In genomic region chr2:38947241-38948239, GRCh38 we compare ENCODE assay signal across 8 cellular contexts. TPM values are rescaled to one million over a fixed set of nuclear protein-coding genes. Genes with fewer than 3 reads are reported as not detected.
A peak's percentile ranks its signal among the peaks of the same experiment; 100 is the strongest.
DNase-seq lines count a peak whose midpoint lies in the region; ATAC-seq and TF ChIP-seq lines count a peak whose summit lies in the region.

No MANE protein-coding gene starts in this region.

- H3K27ac ChIP-seq in PC-9 = peak overlapping the region; percentile 63
- no peak overlapping the region for H3K27ac ChIP-seq in neural cell (ENCODE audit: low read length)
- peak overlapping the region in 1 of 3 donors; percentile 21 for H3K27ac ChIP-seq in thyroid gland

- POLR2A ChIA-PET in PC-9 (lab: Charles Lee; ENCODE audit: unreplicated experiment) = interaction anchor here (0.5 to 0.9 kb wide), 9 partner anchors 56 to 489 kb away, joined by 3 to 9 read pairs (median 4); partner anchors contain the start of gene SRSF7

- TF ChIP-seq RAD21 in neural cell (conservative IDR thresholded peaks at IDR 0.05) = peak; percentile 52

- H3K27me3 ChIP-seq in PC-9 (ENCODE audit: insufficient read depth, low read depth) = no peaks in the 10 kb centered on the region
- H3K27me3 ChIP-seq in neural cell (ENCODE audit: insufficient read depth, low read depth, low read length) = no peaks in the 10 kb centered on the region
- H3K27me3 ChIP-seq in thyroid gland = no peaks in the 10 kb centered on the region

- H3K36me3 ChIP-seq in PC-9 (ENCODE audit: low read depth) = no peaks in the 10 kb centered on the region
- H3K36me3 ChIP-seq in neural cell (ENCODE audit: insufficient read depth, low read length) = no peaks in the 10 kb centered on the region
- no peaks in the 10 kb centered on the region for H3K36me3 ChIP-seq in thyroid gland

- H3K4me3 ChIP-seq in PC-9 = peak overlapping the region; percentile 21; the same call in 1 of the 2 replicates
- no peak overlapping the region for H3K4me3 ChIP-seq in neural cell (ENCODE audit: low read length)
- no peak overlapping the region for H3K4me3 ChIP-seq in thyroid gland (replicated peaks in 1 of 3)

- intact Hi-C loops in PC-9 (cut with micrococcal nuclease; ENCODE audit: unreplicated experiment) (loop anchor here (1.0 kb wide), 3 partner anchors 72 to 283 kb away; partner anchors contain the start of genes DHX57 and MORN2), thyroid gland (cut with DNase I) (loop anchor here (10.0 kb wide), 1 partner anchor 277 kb away; no protein-coding TSS in a partner anchor)

- ATAC-seq in GM19395 (IDR thresholded peaks at IDR 0.05; ENCODE audit: unreplicated experiment) = peak; percentile 76

- CTCF ChIA-PET in PC-9 (lab: Charles Lee) = interaction anchor here (0.5 to 1.8 kb wide), 18 partner anchors 8 to 1556 kb away, joined by 3 to 11 read pairs (median 4); partner anchors contain the start of genes DHX57, MORN2 and SOS1

- H3K79me2 ChIP-seq in PC-9 (ENCODE audit: low read depth) (no peaks in the 10 kb centered on the region), neural cell (replicated peaks; ENCODE audit: insufficient read depth, low read length) (no peaks in the 10 kb centered on the region)

- H3K9me3 ChIP-seq in PC-9 (ENCODE audit: insufficient read depth, low read depth) = no peaks in the 10 kb centered on the region
- H3K9me3 ChIP-seq in neural cell (ENCODE audit: low read length) = no peaks in the 10 kb centered on the region
- no peaks in the 10 kb centered on the region for H3K9me3 ChIP-seq in thyroid gland

- H3K4me2 ChIP-seq in PC-9 (peak overlapping the region; percentile 58), neural cell (ENCODE audit: low read length) (no peak overlapping the region)

- H3K4me1 ChIP-seq in PC-9 (replicated peaks; ENCODE audit: insufficient read depth) (peaks cover 21% of the 10 kb centered on the region), thyroid gland (peaks cover 9 to 10% of the 10 kb centered on the region in 2 donors)

- no peaks in the 10 kb centered on the region; the same call in 1 of the 2 replicates for H4K20me1 ChIP-seq in PC-9 (ENCODE audit: insufficient read depth)
- no peaks in the 10 kb centered on the region for H4K20me1 ChIP-seq in neural cell (ENCODE audit: insufficient read depth)

- DNase-seq in C1 segment of cervical spinal cord (lab: John Stamatoyannopoulos, UW) (peak in 8 of 14 donors; percentile 2 to 33 (median 20)), KG1 (lab: John Stamatoyannopoulos, UW) (peak; percentile 40), PC-9 (peak; percentile 82 to 97), fibroblast of gingiva (ENCODE audit: low read depth) (peak; percentile 71), thyroid gland (peak; percentile 86 to 90)
- DNase-seq in activated T-cell treated with anti-CD3 and anti-CD28 coated beads, Interleukin-2, amount 50 U/mL, for 1 hour = peak; percentile 50

- no peaks in the 10 kb centered on the region for H3K9me2 ChIP-seq in PC-9 (ENCODE audit: insufficient read depth)
- no peaks in the 10 kb centered on the region for H3K9me2 ChIP-seq in neural cell (ENCODE audit: insufficient read depth, low read length)

- H3F3A ChIP-seq in PC-9 (ENCODE audit: insufficient read depth, low read depth) (peaks cover 22% of the 10 kb centered on the region), neural cell (ENCODE audit: insufficient read depth, low read length, poor library complexity, severe bottlenecking) (no peaks in the 10 kb centered on the region)

- no peak for TF ChIP-seq POLR2A in thyroid gland (IDR thresholded peaks at IDR 0.05)

- no TSS peak for BruUV-seq in PC-9 (replicated peaks; lab: Mats Ljungman, UMichigan)

- no peak overlapping the region for H3K9ac ChIP-seq in neural cell (ENCODE audit: low read length)

- H2AFZ ChIP-seq in PC-9 = peak overlapping the region; percentile 15; the same call in 1 of the 2 replicates
- H2AFZ ChIP-seq in neural cell (ENCODE audit: low read depth, low read length) = no peak overlapping the region

- TF ChIP-seq EP300 in neural cell (conservative IDR thresholded peaks at IDR 0.05; ENCODE audit: poor library complexity, severe bottlenecking) = no peak

- WGBS in thyroid gland, 2 donors = 35 to 43% methylated on average over 11 of the region's 11 CpGs

- peak; percentile 88 for TF ChIP-seq CTCF in PC-9 (conservative IDR thresholded peaks at IDR 0.05)
- peak; percentile 60 for TF ChIP-seq CTCF in neural cell (IDR thresholded peaks at IDR 0.05; ENCODE audit: poor library complexity, severe bottlenecking)
- TF ChIP-seq CTCF in thyroid gland (IDR thresholded peaks at IDR 0.05) = peak; percentile 37 to 78 (median 68)

TF ChIP-seq in neural cell, 6 proteins besides CTCF, POLR2A, EP300 and RAD21:
- TF ChIP-seq MXI1 (conservative IDR thresholded peaks at IDR 0.05; ENCODE audit: poor library complexity, severe bottlenecking) (no peak), REST (IDR thresholded peaks at IDR 0.05; ENCODE audit: borderline replicate concordance) (no peak), TAF1 (IDR thresholded peaks at IDR 0.05; ENCODE audit: low read depth) (no peak), SMC3 (conservative IDR thresholded peaks at IDR 0.05; ENCODE audit: poor library complexity) (peak; percentile 69), POLR2AphosphoS5 (IDR thresholded peaks at IDR 0.05) (no peak)
TF ChIP-seq in neural cell: peak in this region for 1.

RNA-seq across cellular contexts. Expression of gene ARHGEF33, which starts 57.9 kb away (rescaled TPM):
- total RNA-seq in PC-9 (2021) = 1.0 and 1.4 TPM in 2 replicates
- polyA plus RNA-seq in neural cell = 1.5 and 2.5 TPM in 2 replicates
- 3.4 and 3.6 TPM in 2 replicates for polyA minus RNA-seq in neural cell
- 1 to 10 TPM; 1.3 to 4.6 (median 1.6) TPM for total RNA-seq in thyroid gland

Comparison
In these comparisons a context has a peak if more than half of its experiments do, and no peak if none do; other contexts are left out.
1. DNase-seq: peak in every context shown above with its lines; median percentile 90 in PC-9; 88 in thyroid gland; 71 in fibroblast of gingiva; 50 in activated T-cell treated with anti-CD3 and anti-CD28 coated beads, Interleukin-2, amount 50 U/mL, for 1 hour; 40 in KG1; 20 in C1 segment of cervical spinal cord.